8 cellular contexts compared by ENCODE assay signal in the genomic region with DNA sequence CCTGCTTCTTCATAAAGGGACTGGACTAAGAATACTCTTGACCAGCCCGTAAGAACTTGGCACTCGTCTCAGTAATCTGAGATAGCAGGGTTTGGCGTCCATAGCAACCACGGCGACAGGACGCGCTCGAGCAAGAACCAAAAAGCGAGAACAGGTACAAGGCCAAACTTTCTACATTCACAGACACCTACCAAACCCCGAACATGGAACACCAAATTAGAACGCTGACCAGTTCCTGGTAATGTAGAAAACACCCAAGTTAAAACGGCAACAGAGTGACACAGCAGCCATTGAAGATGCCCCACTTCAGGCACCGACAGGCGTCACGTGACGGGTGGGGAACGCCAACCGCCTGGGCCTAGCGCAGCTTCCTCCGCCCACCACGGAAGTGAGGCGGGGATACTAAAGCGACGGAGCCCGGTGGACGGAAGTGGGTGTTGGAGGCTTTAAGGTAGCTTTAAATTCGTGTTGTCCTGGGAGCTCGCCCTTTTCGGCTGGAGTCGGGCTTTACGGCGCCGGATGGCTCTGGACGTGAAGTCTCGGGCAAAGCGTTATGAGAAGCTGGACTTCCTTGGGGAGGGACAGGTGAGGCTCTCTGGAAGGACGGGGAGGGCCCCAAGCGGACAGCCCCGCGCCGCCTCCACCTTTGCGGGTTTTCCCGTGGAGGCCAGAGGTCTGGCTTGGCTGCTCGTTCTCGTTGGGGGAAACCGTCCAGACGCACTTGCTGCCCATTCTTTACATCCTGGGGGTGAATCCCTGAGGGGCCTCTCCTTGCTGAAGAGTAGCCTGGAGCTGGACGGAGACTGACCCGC. TPM values are rescaled to one million over a fixed set of nuclear protein-coding genes. Genes with fewer than 3 reads are reported as not detected.
DNase-seq lines count a peak whose midpoint lies in the region; FAIRE-seq and TF ChIP-seq lines count a peak whose summit lies in the region.

A gene (plus strand): TSS at position 430 of the 812 bp plus-strand sequence. CDS start 90 bp downstream, at position 520.

- peak within 1 kb of the TSS; percentile 89 for H2AFZ ChIP-seq in neuronal stem cell (ENCODE audit: low read length)

- in situ Hi-C loops in SK-MEL-5 (cut with HindIII; ENCODE audit: low pct_unique_long_range_greater_than_20kb, low sequenced_read_pairs) = no loop called here

- no peak within 1 kb of the TSS for H3K4ac ChIP-seq in neuronal stem cell (ENCODE audit: low read length)

- no peaks in the 10 kb centered on the region for H3K9me3 ChIP-seq in neuronal stem cell (replicated peaks in 1 of 2; ENCODE audit: control insufficient read depth in 2 of 2, insufficient read depth in 1 of 2, low read depth in 1 of 2, low read length in 2 of 2)

- H3K14ac ChIP-seq in neuronal stem cell (ENCODE audit: low read length) = no peak within 1 kb of the TSS

- CTCF ChIA-PET in HEK293T (lab: Yijun Ruan, JAX) = interaction anchor here (0.9 kb wide), 1 partner anchor 206 kb away, joined by 3 read pairs; no protein-coding TSS in a partner anchor

- H3K4me3 ChIP-seq in neuronal stem cell (ENCODE audit: low read length in 2 of 2) = peak within 1 kb of the TSS; percentile 72 to 95

- H3K27ac ChIP-seq in neuronal stem cell (replicated peaks; ENCODE audit: low read length) = peak within 1 kb of the TSS; percentile 50

- H2BK12ac ChIP-seq in neuronal stem cell (ENCODE audit: low read length) = no peak within 1 kb of the TSS

- POLR2A ChIA-PET in HEK293T (lab: Yijun Ruan, JAX) = interaction anchor here (0.5 to 1.3 kb wide), 4 partner anchors 17 to 151 kb away, joined by 3 to 6 read pairs (median 3); a partner anchor contains a TSS

- no peaks in the 10 kb centered on the region for H3K27me3 ChIP-seq in neuronal stem cell (ENCODE audit: control insufficient read depth in 3 of 3, insufficient read depth in 3 of 3, low read depth in 1 of 3, low read length in 3 of 3)

- H3K9ac ChIP-seq in neuronal stem cell (ENCODE audit: low read depth, low read length, poor library complexity) = peak within 1 kb of the TSS; percentile 88

- no peak for TF ChIP-seq CTCF in subcutaneous adipose tissue (IDR thresholded peaks at IDR 0.05; ENCODE audit: low read depth)

- H4K91ac ChIP-seq in neuronal stem cell (ENCODE audit: low read depth, low read length, poor library complexity) = no peak within 1 kb of the TSS

- H2BK5ac ChIP-seq in neuronal stem cell (ENCODE audit: low read length) = peak within 1 kb of the TSS; percentile 90

- H3K23ac ChIP-seq in neuronal stem cell (ENCODE audit: low read depth, low read length, poor library complexity) = peak within 1 kb of the TSS; percentile 14

- no peak within 1 kb of the TSS for H4K8ac ChIP-seq in neuronal stem cell (ENCODE audit: low read depth, low read length)

- peak within 1 kb of the TSS; percentile 95 for H3K18ac ChIP-seq in neuronal stem cell (ENCODE audit: low read length)

- no peak within 1 kb of the TSS for H2BK15ac ChIP-seq in neuronal stem cell (ENCODE audit: low read length)

- H3K4me2 ChIP-seq in neuronal stem cell (ENCODE audit: insufficient read depth, low read length, poor library complexity, severe bottlenecking) = peak within 1 kb of the TSS; percentile 82

- peaks cover 3 to 35% of the 10 kb centered on the region in 2 donors for H3K36me3 ChIP-seq in neuronal stem cell (replicated peaks in 1 of 2; ENCODE audit: control insufficient read depth in 2 of 2, insufficient read depth in 2 of 2, low read length in 2 of 2)

- peaks cover 2% of the 10 kb centered on the region for H3K79me1 ChIP-seq in neuronal stem cell (ENCODE audit: low read depth, low read length)

- H2BK120ac ChIP-seq in neuronal stem cell (ENCODE audit: low read depth, low read length) = peak within 1 kb of the TSS; percentile 94

- DNase-seq in GF-D8 (lab: John Stamatoyannopoulos, UW) (peak; percentile 42), HEK293T (ENCODE audit: extremely low spot score) (peak; percentile 97), MV-4-11 (lab: John Stamatoyannopoulos, UW) (peak; percentile 90), SK-MEL-5 (ENCODE audit: low read depth, low spot score) (peak; percentile 92), frontal cortex (ENCODE audit: low spot score in 2 of 2) (peak; percentile 74 to 91), neuronal stem cell (ENCODE audit: low spot score) (peak; percentile 80)
- DNase-seq in activated naive CD4-positive, alpha-beta T cell treated with Interleukin-2 at 50 U/mL for 16 hours = peak; percentile 95

- WGBS in neuronal stem cell (ENCODE audit: extremely low coverage in 2 of 2, insufficient read length in 2 of 2, insufficient replicate concordance in 1 of 2), 2 donors = no CpG with 5 or more reads among the region's 49 CpGs

- no peak for FAIRE-seq in frontal cortex (lab: Jason Lieb, UNC)

- H3K4me1 ChIP-seq in neuronal stem cell (ENCODE audit: control insufficient read depth in 2 of 2, insufficient read depth in 1 of 2, low read depth in 1 of 2, low read length in 2 of 2) = no peaks in the 10 kb centered on the region

- H2AK5ac ChIP-seq in neuronal stem cell (ENCODE audit: low read depth, low read length) = no peak within 1 kb of the TSS

TF ChIP-seq in HEK293T, 16 proteins besides CTCF, POLR2A, EP300 and RAD21:
- 0 out of 2 replicates have a peak, but pooled peaks have one; percentile 37 for TF ChIP-seq ELF4 (IDR thresholded peaks at IDR 0.05)
- TF ChIP-seq, protein P1, sequence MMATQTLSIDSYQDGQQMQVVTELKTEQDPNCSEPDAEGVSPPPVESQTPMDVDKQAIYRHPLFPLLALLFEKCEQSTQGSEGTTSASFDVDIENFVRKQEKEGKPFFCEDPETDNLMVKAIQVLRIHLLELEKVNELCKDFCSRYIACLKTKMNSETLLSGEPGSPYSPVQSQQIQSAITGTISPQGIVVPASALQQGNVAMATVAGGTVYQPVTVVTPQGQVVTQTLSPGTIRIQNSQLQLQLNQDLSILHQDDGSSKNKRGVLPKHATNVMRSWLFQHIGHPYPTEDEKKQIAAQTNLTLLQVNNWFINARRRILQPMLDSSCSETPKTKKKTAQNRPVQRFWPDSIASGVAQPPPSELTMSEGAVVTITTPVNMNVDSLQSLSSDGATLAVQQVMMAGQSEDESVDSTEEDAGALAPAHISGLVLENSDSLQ (IDR thresholded peaks at IDR 0.05) = peak; percentile 81
- TF ChIP-seq TARDBP (IDR thresholded peaks at IDR 0.05) = no peak
- no peak for TF ChIP-seq L3MBTL2 (conservative IDR thresholded peaks at IDR 0.05)
- TF ChIP-seq FOXM1 (IDR thresholded peaks at IDR 0.05; ENCODE audit: borderline replicate concordance) = no peak
- no peak for TF ChIP-seq FOXK2 (IDR thresholded peaks at IDR 0.05)
- TF ChIP-seq HDGF (IDR thresholded peaks at IDR 0.05; ENCODE audit: borderline replicate concordance) = no peak

RNA-seq across cellular contexts. Expression of the gene that starts here (rescaled TPM):
- total RNA-seq in SK-MEL-5 (2014; rRNA removed; shearing (Covaris generic)) = 57.1 and 64.3 TPM in 2 replicates
- 28.4 and 37.6 TPM in 2 replicates for polyA plus RNA-seq in SK-MEL-5 (2015; cell fraction: cytosol; rRNA removed)
- 15.6 and 31.5 TPM in 2 replicates for polyA plus RNA-seq in SK-MEL-5 (2015; cell fraction: nucleus; rRNA removed)
- total RNA-seq in frontal cortex = 51.8 TPM
- polyA plus RNA-seq in neuronal stem cell (2013, experiment 1 of 2) = 45.7 TPM
- polyA plus RNA-seq in neuronal stem cell (2013, experiment 2 of 2) = 50.5 TPM
- total RNA-seq in subcutaneous adipose tissue = 10 to 100 TPM in 3 of 4 donors, 1 to 10 TPM in 1; 7.3 to 18.5 (median 16.0) TPM

Comparison
In these comparisons a context has a peak if more than half of its experiments do, and no peak if none do; other contexts are left out.
1. Peak in every context shown above with its lines: DNase-seq, H3K4me3 ChIP-seq and H3K27ac ChIP-seq.
2. DNase-seq: peak in every context shown above with its lines; median percentile 97 in HEK293T; 95 in activated naive CD4-positive, alpha-beta T cell treated with Interleukin-2 at 50 U/mL for 16 hours; 92 in SK-MEL-5; 90 in MV-4-11; 82 in frontal cortex; 80 in neuronal stem cell; 42 in GF-D8.